In genomic region chr17:7025240-7025639, GRCh38 we compare ENCODE assay signal across 28 cellular contexts. TPM values are rescaled to one million over a fixed set of nuclear protein-coding genes. Genes with fewer than 3 reads are reported as not detected.
DNase-seq lines count a peak whose midpoint lies in the region; ATAC-seq and TF ChIP-seq lines count a peak whose summit lies in the region.
"Had no signal": no experiment of that assay in that cellular context is flagged by ENCODE, and none has a peak within 500 bp of the region (broad histone marks: within the 10 kb centered on the region; RNA-seq: fewer than 3 reads in every experiment).

No MANE protein-coding gene starts in this region.

- peak overlapping the region; percentile 49 for H3K4me3 ChIP-seq in upper lobe of right lung
- no peak overlapping the region for H3K4me3 ChIP-seq in ovary
- H3K4me3 ChIP-seq: esophagus muscularis mucosa, Peyer's patch, prostate gland, transverse colon had no signal

- no peaks in the 10 kb centered on the region for H3K36me3 ChIP-seq in upper lobe of right lung
- H3K36me3 ChIP-seq in ovary, result no peaks in the 10 kb centered on the region
- H3K36me3 ChIP-seq: BE2C, Peyer's patch, prostate gland, transverse colon had no signal

- H3K27me3 Mint-ChIP-seq in stimulated activated naive CD8-positive, alpha-beta T cell treated with anti-CD3 and anti-CD28 coated beads, Interleukin-15, Interleukin-2, amounts not matched to agents 100 ng/mL and 50 ng/mL, for 24 hours, result peaks cover 3% of the 10 kb centered on the region
- no peaks in the 10 kb centered on the region for H3K27me3 Mint-ChIP-seq in effector memory CD8-positive, alpha-beta T cell
- peaks cover 75% of the 10 kb centered on the region for H3K27me3 Mint-ChIP-seq in nephron (ENCODE audit: low read depth)

- no peaks in the 10 kb centered on the region for H3K36me3 Mint-ChIP-seq in stimulated activated naive CD8-positive, alpha-beta T cell treated with anti-CD3 and anti-CD28 coated beads, Interleukin-15, Interleukin-2, amounts not matched to agents 100 ng/mL and 50 ng/mL, for 24 hours (ENCODE audit: low read depth)
- H3K36me3 Mint-ChIP-seq in effector memory CD8-positive, alpha-beta T cell (ENCODE audit: insufficient read depth), result peaks cover 19% of the 10 kb centered on the region
- H3K36me3 Mint-ChIP-seq in nephron (ENCODE audit: low read depth), result no peaks in the 10 kb centered on the region

- H3K4me3 Mint-ChIP-seq in stimulated activated naive CD8-positive, alpha-beta T cell treated with anti-CD3 and anti-CD28 coated beads, Interleukin-15, Interleukin-2, amounts not matched to agents 100 ng/mL and 50 ng/mL, for 24 hours, result no peak overlapping the region
- H3K4me3 Mint-ChIP-seq in effector memory CD8-positive, alpha-beta T cell, result no peak overlapping the region
- H3K4me3 Mint-ChIP-seq in nephron, result peak overlapping the region in 2 of 3 experiments; percentile 32 to 47
- H3K4me3 Mint-ChIP-seq: activated CD4-positive, alpha-beta T cell treated with anti-CD3 and anti-CD28 coated beads for 36 hours; activated CD8-positive, alpha-beta T cell treated with anti-CD3 and anti-CD28 coated beads, Interleukin-2, amount 10 ng/mL, durations not matched to agents 7 days and 5 days had no signal

- TF ChIP-seq POLR2A in ovary (IDR thresholded peaks at IDR 0.05), result no peak

- TF ChIP-seq EP300 in ovary (IDR thresholded peaks at IDR 0.05), result no peak

- ATAC-seq in stimulated activated naive CD8-positive, alpha-beta T cell treated with anti-CD3 and anti-CD28 coated beads, Interleukin-15, Interleukin-2, amounts not matched to agents 100 U/mL and 50 U/mL, for 24 hours, result no peak
- no peak for ATAC-seq in effector memory CD8-positive, alpha-beta T cell (replicated peaks)
- ATAC-seq in upper lobe of right lung (no peak), GM18873 (IDR thresholded peaks at IDR 0.05; ENCODE audit: low FRiP score, unreplicated experiment) (no peak)
- ATAC-seq: activated CD4-positive, alpha-beta T cell treated with anti-CD3 and anti-CD28 coated beads for 36 hours; activated CD8-positive, alpha-beta T cell treated with anti-CD3 and anti-CD28 coated beads, Interleukin-2, amount 10 ng/mL, durations not matched to agents 7 days and 5 days; activated naive CD4-positive, alpha-beta T cell treated with anti-CD3 and anti-CD28 coated beads, Interleukin-2, amount 50 U/mL, for 72 hours; HCT116 had no signal

- H3K27me3 ChIP-seq in upper lobe of right lung, result no peaks in the 10 kb centered on the region
- H3K27me3 ChIP-seq in ovary, result no peaks in the 10 kb centered on the region
- H3K27me3 ChIP-seq: BE2C, Peyer's patch had no signal

- H3K4me1 ChIP-seq in upper lobe of right lung (peaks cover 37% of the 10 kb centered on the region), ovary (ENCODE audit: insufficient read depth) (no peaks in the 10 kb centered on the region)
- H3K4me1 ChIP-seq: BE2C, prostate gland had no signal

- H3K27ac Mint-ChIP-seq in stimulated activated naive CD8-positive, alpha-beta T cell treated with anti-CD3 and anti-CD28 coated beads, Interleukin-15, Interleukin-2, amounts not matched to agents 100 ng/mL and 50 ng/mL, for 24 hours, result peak overlapping the region; percentile 29
- H3K27ac Mint-ChIP-seq in effector memory CD8-positive, alpha-beta T cell, result peak overlapping the region; percentile 52 to 73
- no peak overlapping the region for H3K27ac Mint-ChIP-seq in nephron
- H3K27ac Mint-ChIP-seq: activated CD4-positive, alpha-beta T cell treated with anti-CD3 and anti-CD28 coated beads for 36 hours; activated CD8-positive, alpha-beta T cell treated with anti-CD3 and anti-CD28 coated beads, Interleukin-2, amount 10 ng/mL, durations not matched to agents 7 days and 5 days; activated naive CD4-positive, alpha-beta T cell treated with anti-CD3 and anti-CD28 coated beads, Interleukin-2, amount 50 U/mL, for 72 hours; activated T-helper 2 cell treated with anti-CD3 and anti-CD28 coated beads, Interferon-gamma antibody, Interleukin-2, Interleukin-4, amounts not matched to agents 10 μg/mL and 5 μg/mL and 100 μg/mL, durations not matched to agents 14 hours and 24 hours and 36 hours had no signal

- H3K9me3 ChIP-seq in upper lobe of right lung (no peaks in the 10 kb centered on the region), ovary (no peaks in the 10 kb centered on the region)
- H3K9me3 ChIP-seq: BE2C, esophagus muscularis mucosa, Peyer's patch, prostate gland, transverse colon had no signal

- peaks cover 45% of the 10 kb centered on the region for H3K4me1 Mint-ChIP-seq in stimulated activated naive CD8-positive, alpha-beta T cell treated with anti-CD3 and anti-CD28 coated beads, Interleukin-15, Interleukin-2, amounts not matched to agents 100 ng/mL and 50 ng/mL, for 24 hours (ENCODE audit: low read depth)
- peaks cover 43 to 51% of the 10 kb centered on the region in 2 donors for H3K4me1 Mint-ChIP-seq in effector memory CD8-positive, alpha-beta T cell (ENCODE audit: low read depth in 2 of 2)
- peaks cover 15% of the 10 kb centered on the region for H3K4me1 Mint-ChIP-seq in nephron

- no peak for TF ChIP-seq CTCF in nephron (IDR thresholded peaks at IDR 0.05; ENCODE audit: unreplicated experiment in 3 of 3)
- no peak for TF ChIP-seq CTCF in upper lobe of right lung (IDR thresholded peaks at IDR 0.05)
- no peak for TF ChIP-seq CTCF in ovary (IDR thresholded peaks at IDR 0.05)

- H3K27ac ChIP-seq in upper lobe of right lung (no peak overlapping the region), ovary (no peak overlapping the region)
- H3K27ac ChIP-seq: esophagus muscularis mucosa, Peyer's patch, prostate gland, transverse colon had no signal

- DNase-seq in stimulated activated naive CD8-positive, alpha-beta T cell treated with anti-CD3 and anti-CD28 coated beads, Interleukin-15, Interleukin-2, amounts not matched to agents 100 U/mL and 50 U/mL, for 24 hours, result no peak
- no peak for DNase-seq in effector memory CD8-positive, alpha-beta T cell
- DNase-seq in upper lobe of right lung, result no peak
- DNase-seq in ovary, result no peak
- no peak for DNase-seq in activated CD4-positive, CD25-positive, alpha-beta regulatory T cell treated with anti-CD3 and anti-CD28 coated beads, Interleukin-2, amount 50 U/mL, for 72 hours
- DNase-seq: activated CD4-positive, alpha-beta T cell treated with anti-CD3 and anti-CD28 coated beads for 36 hours; activated CD8-positive, alpha-beta T cell treated with anti-CD3 and anti-CD28 coated beads, Interleukin-2, amount 10 ng/mL, durations not matched to agents 7 days and 5 days; BE2C; caudate nucleus; cortex of kidney; mesenchymal stem cell; NCI-H1417 treated with DMSO at 0.1 percent for 48 hours; NCI-H446; NCI-H774; Peyer's patch; SIG-M5; stimulated activated CD4-positive, alpha-beta T cell treated with anti-CD3 and anti-CD28 coated beads, Interleukin-4, amount 100 ng/mL, for 1 hour; transverse colon had no signal

- 84 to 88% (median 86%) methylated on average over 1 of the region's 1 CpG for WGBS in ovary, 3 donors

- no peaks in the 10 kb centered on the region for H3K9me3 Mint-ChIP-seq in stimulated activated naive CD8-positive, alpha-beta T cell treated with anti-CD3 and anti-CD28 coated beads, Interleukin-15, Interleukin-2, amounts not matched to agents 100 ng/mL and 50 ng/mL, for 24 hours
- H3K9me3 Mint-ChIP-seq in effector memory CD8-positive, alpha-beta T cell, result no peaks in the 10 kb centered on the region
- no peaks in the 10 kb centered on the region for H3K9me3 Mint-ChIP-seq in nephron

- intact Hi-C loops in upper lobe of right lung (cut with DNase I) (no loop called here), ovary (cut with DNase I) (no loop called here)

RNA-seq across cellular contexts. Expression of gene BCL6B, which starts 2.4 kb away (rescaled TPM):
- 42.6 TPM for total RNA-seq in upper lobe of right lung
- 10 to 100 TPM in 1 of 7 donors, 1 to 10 TPM in 4, under 1 TPM in 2; 0.46 to 13.9 (median 3.5) TPM for total RNA-seq in ovary
- polyA plus RNA-seq in ovary, result 10 to 100 TPM in 1 of 2 donors, 1 to 10 TPM in 1; 6.2 to 13.7 TPM
- total RNA-seq: LHCN-M2 had no signal

RNA-seq across cellular contexts. Expression of gene SLC16A13, which starts 10.6 kb away (rescaled TPM):
- total RNA-seq in upper lobe of right lung (10.1 TPM), ovary (1 to 10 TPM in 4 of 7 donors, under 1 TPM in 3; 0.12 to 2.8 (median 1.2) TPM)
- 1 to 10 TPM; 1.2 TPM for polyA plus RNA-seq in ovary

RNA-seq across cellular contexts. Expression of gene RNASEK, which starts 12.8 kb away (rescaled TPM):
- 284 TPM for total RNA-seq in upper lobe of right lung
- 100 to 1,000 TPM in 6 of 7 donors, 10 to 100 TPM in 1; 80.1 to 211 (median 179) TPM for total RNA-seq in ovary
- 100 to 1,000 TPM; 192 to 295 TPM for polyA plus RNA-seq in ovary

RNA-seq across cellular contexts. Expression of gene SLC16A11, which starts 18.7 kb away (rescaled TPM):
- total RNA-seq in upper lobe of right lung (6.8 TPM), ovary (10 to 100 TPM in 1 of 7 donors, 1 to 10 TPM in 5, not detected in 1; 1.2 to 14.4 (median 2.9) TPM)
- 1 to 10 TPM in 1 of 2 donors, not detected in 1; 3.9 TPM for polyA plus RNA-seq in ovary
- total RNA-seq: kidney epithelial cell had no signal

RNA-seq across cellular contexts. Expression of gene ALOX12, which starts 29.4 kb away (rescaled TPM):
- total RNA-seq in upper lobe of right lung (0.17 TPM), ovary (under 1 TPM in 3 of 7 donors, not detected in 4; 0.51 to 0.74 (median 0.62) TPM)
- under 1 TPM in 1 of 2 donors, not detected in 1; 0.05 TPM for polyA plus RNA-seq in ovary
- total RNA-seq: activated CD4-positive, alpha-beta T cell treated with anti-CD3 and anti-CD28 coated beads for 36 hours; activated CD8-positive, alpha-beta T cell treated with anti-CD3 and anti-CD28 coated beads, Interleukin-2, amount 10 ng/mL, durations not matched to agents 7 days and 5 days; activated naive CD4-positive, alpha-beta T cell treated with anti-CD3 and anti-CD28 coated beads, Interleukin-2, amount 50 U/mL, for 72 hours; activated T-helper 2 cell treated with anti-CD3 and anti-CD28 coated beads, Interferon-gamma antibody, Interleukin-2, Interleukin-4, amounts not matched to agents 10 μg/mL and 5 μg/mL and 100 μg/mL, durations not matched to agents 14 hours and 24 hours and 36 hours; LHCN-M2; Peyer's patch; transverse colon had no signal

Comparison
In these comparisons a context has a peak if more than half of its experiments do, and no peak if none do; other contexts are left out.
1. H3K27ac Mint-ChIP-seq: peak in stimulated activated naive CD8-positive, alpha-beta T cell treated with anti-CD3 and anti-CD28 coated beads, Interleukin-15, Interleukin-2, amounts not matched to agents 100 ng/mL and 50 ng/mL, for 24 hours (single experiment) and effector memory CD8-positive, alpha-beta T cell (2 of 2); none in nephron (0 of 3).
2. H3K4me3 Mint-ChIP-seq: peak in nephron (2 of 3); none in stimulated activated naive CD8-positive, alpha-beta T cell treated with anti-CD3 and anti-CD28 coated beads, Interleukin-15, Interleukin-2, amounts not matched to agents 100 ng/mL and 50 ng/mL, for 24 hours (single experiment) and effector memory CD8-positive, alpha-beta T cell (0 of 2).